ENCODE assay signal across 23 cellular contexts in the genomic region with DNA sequence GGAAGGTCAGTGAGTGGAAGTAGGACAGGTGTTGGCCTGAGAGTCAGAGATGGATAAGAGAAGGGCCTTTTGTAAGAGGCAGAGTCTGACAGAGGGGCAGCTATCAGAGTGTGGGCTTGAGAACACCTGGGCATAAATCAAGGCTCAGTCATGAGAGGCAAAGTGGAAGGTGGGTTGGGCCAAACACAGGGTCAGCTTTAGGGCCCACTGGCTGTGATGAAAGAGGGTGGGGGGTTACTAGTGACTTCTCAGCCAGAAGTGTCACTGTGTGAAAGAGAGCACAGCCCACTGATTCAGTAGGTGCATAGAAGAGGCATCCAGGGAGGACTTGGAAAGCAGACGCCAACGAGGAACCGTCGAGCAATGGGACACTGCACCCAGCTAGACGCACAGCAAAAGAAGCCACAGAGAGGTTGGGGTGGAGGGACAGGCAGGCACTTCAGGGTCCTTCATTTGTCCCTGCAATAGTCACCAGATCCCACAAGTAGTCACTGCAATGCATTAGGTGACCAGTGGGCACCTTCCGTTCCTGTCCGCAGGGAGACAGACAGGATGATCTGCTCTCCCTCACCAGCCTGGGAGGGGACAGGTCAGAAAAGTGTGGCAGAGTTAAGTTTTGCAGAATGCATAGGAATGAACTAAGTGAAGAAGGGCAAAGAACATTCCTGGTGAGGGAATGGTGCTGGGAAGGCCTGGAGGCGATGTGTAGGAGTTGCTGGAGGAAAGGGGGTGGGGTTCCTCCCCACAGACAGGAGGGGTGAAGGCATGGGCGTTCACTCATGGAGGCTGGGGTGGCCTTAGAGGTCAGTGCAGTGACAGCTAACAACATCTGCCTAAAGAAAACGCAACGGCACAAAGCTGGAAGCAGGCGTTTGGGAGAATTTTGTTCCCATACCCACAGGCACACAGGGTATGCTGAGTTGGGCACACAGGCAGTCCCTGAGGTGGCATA. TPM values are rescaled to one million over a fixed set of nuclear protein-coding genes. Genes with fewer than 3 reads are reported as not detected.
DNase-seq lines count a peak whose midpoint lies in the region; ATAC-seq and TF ChIP-seq lines count a peak whose summit lies in the region.
"Had no signal": no experiment of that assay in that cellular context is flagged by ENCODE, and none has a peak within 500 bp of the region (broad histone marks: within the 10 kb centered on the region; RNA-seq: fewer than 3 reads in every experiment).

No MANE protein-coding gene starts in this region.

- no peak overlapping the region for H2BK12ac ChIP-seq in mesenchymal stem cell (ENCODE audit: low read length in 2 of 2)

- H3K27me3 Mint-ChIP-seq in T-helper 17 cell, result no peaks in the 10 kb centered on the region
- H3K27me3 Mint-ChIP-seq: naive thymus-derived CD8-positive, alpha-beta T cell had no signal

- TF ChIP-seq CTCF in 22Rv1 (IDR thresholded peaks at IDR 0.05), result no peak
- TF ChIP-seq CTCF in prostate gland (IDR thresholded peaks at IDR 0.05), result no peak

- H4K8ac ChIP-seq in mesenchymal stem cell (ENCODE audit: low read length), result no peak overlapping the region

- H3K4me1 ChIP-seq in mesenchymal stem cell (ENCODE audit: control insufficient read depth, insufficient read depth, low read depth, low read length) (peaks cover 7% of the 10 kb centered on the region), prostate gland (replicated peaks) (no peaks in the 10 kb centered on the region)
- H3K4me1 ChIP-seq: body of pancreas, left ventricle myocardium inferior had no signal

- H3K14ac ChIP-seq in mesenchymal stem cell (ENCODE audit: low read length in 2 of 2), result no peak overlapping the region

- no peak overlapping the region for H2AK5ac ChIP-seq in mesenchymal stem cell (ENCODE audit: low read length, severe bottlenecking)

- no peak overlapping the region for H2BK120ac ChIP-seq in mesenchymal stem cell (ENCODE audit: low read depth, low read length)

- no peak overlapping the region for H3K18ac ChIP-seq in mesenchymal stem cell (ENCODE audit: low read depth in 1 of 2, low read length in 2 of 2)

- no peaks in the 10 kb centered on the region for H3K27me3 ChIP-seq in mesenchymal stem cell (ENCODE audit: control insufficient read depth in 1 of 2, insufficient read depth in 1 of 2, low read length in 2 of 2)
- no peaks in the 10 kb centered on the region for H3K27me3 ChIP-seq in prostate gland (replicated peaks; ENCODE audit: insufficient read depth)
- H3K27me3 ChIP-seq: body of pancreas had no signal

- H3K36me3 ChIP-seq in mesenchymal stem cell (ENCODE audit: control insufficient read depth in 1 of 2, insufficient read depth in 2 of 2, low read depth in 1 of 2, low read length in 2 of 2) (peaks cover 36 to 51% of the 10 kb centered on the region in 2 experiments), prostate gland (no peaks in the 10 kb centered on the region)

- H2BK15ac ChIP-seq in mesenchymal stem cell (ENCODE audit: low read depth, poor library complexity, severe bottlenecking), result no peak overlapping the region

- H3K9me3 ChIP-seq in T-helper 17 cell (ENCODE audit: control insufficient read depth, low read length, poor library complexity, severe bottlenecking) (no peaks in the 10 kb centered on the region), mesenchymal stem cell (ENCODE audit: control insufficient read depth, low read length) (no peaks in the 10 kb centered on the region), prostate gland (no peaks in the 10 kb centered on the region)
- H3K9me3 ChIP-seq: body of pancreas, left ventricle myocardium inferior had no signal

- DNase-seq in EH (ENCODE audit: low read depth) (peak; percentile 58), T-helper 17 cell (no peak), mesenchymal stem cell (no peak), prostate gland (ENCODE audit: low spot score) (no peak), NCI-H2107 (lab: John Stamatoyannopoulos, UW) (no peak)
- DNase-seq: activated CD4-positive, alpha-beta T cell treated with anti-CD3 and anti-CD28 coated beads for 48 hours; body of pancreas; foreskin fibroblast; Kasumi-1; left ventricle myocardium inferior; midbrain; naive thymus-derived CD8-positive, alpha-beta T cell; NCI-H1092; NCI-H187 treated with DMSO at 0.1 percent for 48 hours; stimulated activated CD4-positive, alpha-beta T cell treated with anti-CD3 and anti-CD28 coated beads, Interleukin-12 subunit alpha, Interleukin-12 subunit beta, amount 100 ng/mL, for 4 hours; stimulated activated CD4-positive, alpha-beta T cell treated with anti-CD3 and anti-CD28 coated beads, Interleukin-4, amount 100 ng/mL, for 24 hours; stimulated activated naive CD4-positive, alpha-beta T cell had no signal

- peaks cover 7% of the 10 kb centered on the region for H3K4me1 Mint-ChIP-seq in T-helper 17 cell

- intact Hi-C loops in prostate gland (cut with DNase I), result no loop called here

- no peak overlapping the region for H3K4me2 ChIP-seq in mesenchymal stem cell (ENCODE audit: low read length, poor library complexity, severe bottlenecking)

- H3K4me3 ChIP-seq in mesenchymal stem cell (ENCODE audit: insufficient read depth in 1 of 2, low read depth in 1 of 2, low read length in 2 of 2) (no peak overlapping the region), prostate gland (no peak overlapping the region)
- H3K4me3 ChIP-seq: body of pancreas, left ventricle myocardium inferior had no signal

- H3K27ac ChIP-seq in 22Rv1 (peak overlapping the region; percentile 59), mesenchymal stem cell (ENCODE audit: low read length, poor library complexity, severe bottlenecking) (no peak overlapping the region), prostate gland (no peak overlapping the region)
- H3K27ac ChIP-seq: body of pancreas, epithelial cell of prostate, left ventricle myocardium inferior had no signal

- peak overlapping the region in 1 of 2 experiments; percentile 46 for H3K23ac ChIP-seq in mesenchymal stem cell (ENCODE audit: low read length in 2 of 2)

- ATAC-seq in T-helper 17 cell (no peak), GM19351 (IDR thresholded peaks at IDR 0.05; ENCODE audit: unreplicated experiment) (no peak)
- ATAC-seq: body of pancreas; naive thymus-derived CD8-positive, alpha-beta T cell; SK-N-SH treated with all-trans-retinoic acid at 6 μM for 48 hours had no signal

- TF ChIP-seq POLR2A in prostate gland (IDR thresholded peaks at IDR 0.05), result no peak

- H3K27ac Mint-ChIP-seq in T-helper 17 cell, result peak overlapping the region; percentile 66
- H3K27ac Mint-ChIP-seq: T-helper 2 cell treated with Interferon-gamma antibody and Interleukin-4, amounts not matched to agents 5 μg/mL and 100 μg/mL, for 36 hours had no signal

- peaks cover 6% of the 10 kb centered on the region for H3K36me3 Mint-ChIP-seq in T-helper 17 cell (ENCODE audit: low read depth)

- peaks cover 7% of the 10 kb centered on the region for H3K79me1 ChIP-seq in mesenchymal stem cell (replicated peaks; ENCODE audit: low read length, poor library complexity, severe bottlenecking)

- H3K9ac ChIP-seq in mesenchymal stem cell (ENCODE audit: low read length), result no peak overlapping the region

- peak overlapping the region; percentile 11 for H4K91ac ChIP-seq in mesenchymal stem cell (ENCODE audit: low read length)

- 96% methylated on average over 12 of the region's 12 CpGs for WGBS in mesenchymal stem cell
- WGBS in prostate gland, result 94% methylated on average over 12 of the region's 12 CpGs

- no peak overlapping the region for H2AFZ ChIP-seq in mesenchymal stem cell (ENCODE audit: low read depth, low read length)

- H3K4ac ChIP-seq in mesenchymal stem cell (ENCODE audit: low read depth in 1 of 2, low read length in 2 of 2), result no peak overlapping the region

- no peak overlapping the region for H2BK5ac ChIP-seq in mesenchymal stem cell (ENCODE audit: low read depth, low read length, poor library complexity, severe bottlenecking)

- H3K4me3 Mint-ChIP-seq in T-helper 17 cell, result no peak overlapping the region
- H3K4me3 Mint-ChIP-seq: CD14-positive monocyte; naive thymus-derived CD8-positive, alpha-beta T cell; T-helper 2 cell treated with Interferon-gamma antibody and Interleukin-4, amounts not matched to agents 5 μg/mL and 100 μg/mL, for 36 hours had no signal

RNA-seq across cellular contexts. Expression of gene MESD, which starts 36.3 kb away (rescaled TPM):
- total RNA-seq in T-helper 17 cell, result 10 to 100 TPM; 14.3 to 14.4 TPM
- 31.1 TPM for polyA plus RNA-seq in mesenchymal stem cell (2013, experiment 1 of 2)
- polyA plus RNA-seq in mesenchymal stem cell (2013, experiment 2 of 2), result 31.8 TPM
- 10 to 100 TPM; 28.0 to 33.9 TPM for total RNA-seq in prostate gland

RNA-seq across cellular contexts. Expression of gene TLNRD1, which starts 47.4 kb away (rescaled TPM):
- total RNA-seq in T-helper 17 cell (10 to 100 TPM; 17.5 to 17.6 TPM), prostate gland (10 to 100 TPM; 19.3 to 25.4 TPM)
- polyA plus RNA-seq in mesenchymal stem cell (2013, experiment 1 of 2), result 8.8 TPM
- polyA plus RNA-seq in mesenchymal stem cell (2013, experiment 2 of 2), result 9.0 TPM
